8 cellular contexts compared by ENCODE assay signal in genomic region chr3:23183731-23184130, GRCh38. TPM values are rescaled to one million over a fixed set of nuclear protein-coding genes. Genes with fewer than 3 reads are reported as not detected.
DNase-seq lines count a peak whose midpoint lies in the region; ATAC-seq and TF ChIP-seq lines count a peak whose summit lies in the region.

No MANE protein-coding gene starts in this region.

- no peak overlapping the region for H3K27ac ChIP-seq in Panc1 (ENCODE audit: low read length)

- H3K4me1 ChIP-seq in Panc1 (ENCODE audit: control insufficient read depth, insufficient read depth, low read length): no peaks in the 10 kb centered on the region

- peak; percentile 53 for DNase-seq in DMS 273 (lab: John Stamatoyannopoulos, UW; ENCODE audit: unreplicated experiment)
- DNase-seq in DMS 273 treated with DMSO at 0.1 percent for 48 hours (lab: John Stamatoyannopoulos, UW): no peak
- peak; percentile 22 for DNase-seq in Panc1 (ENCODE audit: low read depth, low spot score)
- peak; percentile 27 for DNase-seq in foreskin melanocyte
- DNase-seq in sciatic nerve (ENCODE audit: low spot score): no peak
- no peak for DNase-seq in NCI-H2227 (lab: John Stamatoyannopoulos, UW; ENCODE audit: unreplicated experiment)

- no TSS peak for BruUV-seq in Panc1 (replicated peaks; lab: Mats Ljungman, UMichigan)

- POLR2A ChIA-PET in Panc1 (lab: Charles Lee): no interaction called here

- TF ChIP-seq CTCF in Panc1 (IDR thresholded peaks at IDR 0.05): peak; percentile 71

- no peaks in the 10 kb centered on the region for H3K36me3 ChIP-seq in Panc1 (ENCODE audit: control insufficient read depth, insufficient read depth, low read length)

- intact Hi-C loops in Panc1 (cut with micrococcal nuclease; ENCODE audit: unreplicated experiment) (no loop called here), sciatic nerve (cut with DNase I) (no loop called here)

- ATAC-seq in Panc1: peak; percentile 87
- ATAC-seq in sciatic nerve: peak; percentile 79
- ATAC-seq in HG03159 (IDR thresholded peaks at IDR 0.05; ENCODE audit: unreplicated experiment): no peak
- no peak for ATAC-seq in HG03095 (IDR thresholded peaks at IDR 0.05; ENCODE audit: unreplicated experiment)

- no peak overlapping the region for H3K4me3 ChIP-seq in Panc1 (ENCODE audit: low read depth in 2 of 2, low read length in 2 of 2)

- no peaks in the 10 kb centered on the region for H3K27me3 ChIP-seq in Panc1 (ENCODE audit: control insufficient read depth, insufficient read depth, low read length)

- H3K9me3 ChIP-seq in Panc1 (ENCODE audit: control insufficient read depth, insufficient read depth, low read depth, low read length): no peaks in the 10 kb centered on the region

- in situ Hi-C loops in Panc1 (cut with HindIII; ENCODE audit: low pct_unique_long_range_greater_than_20kb, low sequenced_read_pairs): no loop called here

- CTCF ChIA-PET in Panc1 (lab: Charles Lee): no interaction called here

RNA-seq across cellular contexts. Expression of gene UBE2E2, which starts 19.4 kb away (rescaled TPM):
- total RNA-seq in Panc1 (2021; ENCODE audit: unreplicated experiment): 38.2 TPM
- 23.0 TPM for polyA plus RNA-seq in Panc1 (2012; ENCODE audit: insufficient read length)
- total RNA-seq in sciatic nerve: 91.0 TPM

Comparison
In these comparisons a context has a peak if more than half of its experiments do, and no peak if none do; other contexts are left out.
1. DNase-seq: peak in DMS 273 (single experiment), Panc1 (single experiment) and foreskin melanocyte (single experiment); none in DMS 273 treated with DMSO at 0.1 percent for 48 hours (single experiment), sciatic nerve (single experiment) and NCI-H2227 (single experiment).
2. ATAC-seq: peak in Panc1 (single experiment) and sciatic nerve (single experiment); none in HG03159 (single experiment) and HG03095 (single experiment).